In genomic region chr6:87155272-87155919, GRCh38 we compare ENCODE assay signal across 1 cellular context.
A peak's percentile ranks its signal among the peaks of the same experiment; 100 is the strongest.
TF ChIP-seq lines count a peak whose summit lies in the region.

Gene ZNF292, plus strand, starts transcription at chr6:87155565. Its CDS starts 27 bp downstream, at chr6:87155592.

TF ChIP-seq in HEK293, 187 proteins besides CTCF, POLR2A, EP300 and RAD21 (continued from another document):
- no peak for TF ChIP-seq ZNF280C (tag by site-specific recombination; IDR thresholded peaks at IDR 0.05)
- TF ChIP-seq ZBTB49 (tag by site-specific recombination; IDR thresholded peaks at IDR 0.05; ENCODE audit: low read depth) = no peak
- no peak; the same call in 1 of the 2 replicates for TF ChIP-seq ZNF768 (tag by site-specific recombination; IDR thresholded peaks at IDR 0.05)
- TF ChIP-seq PRDM1 (tag by site-specific recombination; IDR thresholded peaks at IDR 0.05) = peak; percentile 99
- TF ChIP-seq MYNN (tag by site-specific recombination; IDR thresholded peaks at IDR 0.05; ENCODE audit: borderline replicate concordance) = no peak; the same call in 1 of the 2 replicates
- no peak for TF ChIP-seq ZFP3 (tag by site-specific recombination; IDR thresholded peaks at IDR 0.05; ENCODE audit: low read depth)
- TF ChIP-seq RBAK (tag by site-specific recombination; IDR thresholded peaks at IDR 0.05) = no peak
- TF ChIP-seq ZNF146 (tag by site-specific recombination; IDR thresholded peaks at IDR 0.05) = peak; percentile 73
- TF ChIP-seq GLIS2 (tag by site-specific recombination; IDR thresholded peaks at IDR 0.05) = peak; percentile 92
- TF ChIP-seq ZNF16 (tag by site-specific recombination; IDR thresholded peaks at IDR 0.05; ENCODE audit: low read depth) = no peak
- peak; percentile 27 for TF ChIP-seq ZSCAN30 (tag by site-specific recombination; IDR thresholded peaks at IDR 0.05)
- no peak; the same call in 1 of the 2 replicates for TF ChIP-seq ZNF138 (tag by site-specific recombination; IDR thresholded peaks at IDR 0.05; ENCODE audit: borderline replicate concordance)
- TF ChIP-seq SCRT2 (tag by site-specific recombination; IDR thresholded peaks at IDR 0.05) = peak; percentile 40; the same call in 1 of the 2 replicates
- TF ChIP-seq ZNF311 (tag by site-specific recombination; IDR thresholded peaks at IDR 0.05; ENCODE audit: borderline replicate concordance) = no peak
- peak; percentile 98 for TF ChIP-seq KLF17 (tag by site-specific recombination; IDR thresholded peaks at IDR 0.05)
- no peak for TF ChIP-seq ZNF433 (tag by site-specific recombination; IDR thresholded peaks at IDR 0.05; ENCODE audit: low read depth)
- TF ChIP-seq SETDB1 (IDR thresholded peaks at IDR 0.05; ENCODE audit: insufficient read length, low read length) = peak; percentile 70
- TF ChIP-seq SP2 (tag by site-specific recombination; IDR thresholded peaks at IDR 0.05) = peak; percentile 96
- TF ChIP-seq, protein P1, sequence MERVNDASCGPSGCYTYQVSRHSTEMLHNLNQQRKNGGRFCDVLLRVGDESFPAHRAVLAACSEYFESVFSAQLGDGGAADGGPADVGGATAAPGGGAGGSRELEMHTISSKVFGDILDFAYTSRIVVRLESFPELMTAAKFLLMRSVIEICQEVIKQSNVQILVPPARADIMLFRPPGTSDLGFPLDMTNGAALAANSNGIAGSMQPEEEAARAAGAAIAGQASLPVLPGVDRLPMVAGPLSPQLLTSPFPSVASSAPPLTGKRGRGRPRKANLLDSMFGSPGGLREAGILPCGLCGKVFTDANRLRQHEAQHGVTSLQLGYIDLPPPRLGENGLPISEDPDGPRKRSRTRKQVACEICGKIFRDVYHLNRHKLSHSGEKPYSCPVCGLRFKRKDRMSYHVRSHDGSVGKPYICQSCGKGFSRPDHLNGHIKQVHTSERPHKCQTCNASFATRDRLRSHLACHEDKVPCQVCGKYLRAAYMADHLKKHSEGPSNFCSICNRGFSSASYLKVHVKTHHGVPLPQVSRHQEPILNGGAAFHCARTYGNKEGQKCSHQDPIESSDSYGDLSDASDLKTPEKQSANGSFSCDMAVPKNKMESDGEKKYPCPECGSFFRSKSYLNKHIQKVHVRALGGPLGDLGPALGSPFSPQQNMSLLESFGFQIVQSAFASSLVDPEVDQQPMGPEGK (tag by site-specific recombination; IDR thresholded peaks at IDR 0.05) = peak; percentile 98
- peak; percentile 84; the same call in 1 of the 2 replicates for TF ChIP-seq TRIM28 (IDR thresholded peaks at IDR 0.05; ENCODE audit: borderline replicate concordance, low read length)
- TF ChIP-seq HOXD13 (CRISPR knock-in tag; IDR thresholded peaks at IDR 0.05; ENCODE audit: borderline replicate concordance) = no peak
- no peak for TF ChIP-seq ZNF211 (tag by site-specific recombination; IDR thresholded peaks at IDR 0.05; ENCODE audit: low read depth)
- TF ChIP-seq ZNF48 (tag by site-specific recombination; IDR thresholded peaks at IDR 0.05) = no peak
- TF ChIP-seq ZNF654 (tag by site-specific recombination; IDR thresholded peaks at IDR 0.05; ENCODE audit: low read depth) = no peak
- TF ChIP-seq, protein P2, sequence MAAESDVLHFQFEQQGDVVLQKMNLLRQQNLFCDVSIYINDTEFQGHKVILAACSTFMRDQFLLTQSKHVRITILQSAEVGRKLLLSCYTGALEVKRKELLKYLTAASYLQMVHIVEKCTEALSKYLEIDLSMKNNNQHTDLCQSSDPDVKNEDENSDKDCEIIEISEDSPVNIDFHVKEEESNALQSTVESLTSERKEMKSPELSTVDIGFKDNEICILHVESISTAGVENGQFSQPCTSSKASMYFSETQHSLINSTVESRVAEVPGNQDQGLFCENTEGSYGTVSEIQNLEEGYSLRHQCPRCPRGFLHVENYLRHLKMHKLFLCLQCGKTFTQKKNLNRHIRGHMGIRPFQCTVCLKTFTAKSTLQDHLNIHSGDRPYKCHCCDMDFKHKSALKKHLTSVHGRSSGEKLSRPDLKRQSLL (tag by site-specific recombination; IDR thresholded peaks at IDR 0.05) = peak; percentile 82
- TF ChIP-seq ZBTB17 (tag by site-specific recombination; IDR thresholded peaks at IDR 0.05) = peak; percentile 92
- peak; percentile 77 for TF ChIP-seq KLF10 (tag by site-specific recombination; IDR thresholded peaks at IDR 0.05)
- no peak for TF ChIP-seq ZNF544 (tag by site-specific recombination; IDR thresholded peaks at IDR 0.05)
- TF ChIP-seq ZNF202 (tag by site-specific recombination; IDR thresholded peaks at IDR 0.05; ENCODE audit: borderline replicate concordance) = no peak
- peak; percentile 62 for TF ChIP-seq ZNF561 (tag by site-specific recombination; IDR thresholded peaks at IDR 0.05; ENCODE audit: borderline replicate concordance)
- no peak for TF ChIP-seq ZNF830 (tag by site-specific recombination; IDR thresholded peaks at IDR 0.05; ENCODE audit: low read depth)
- TF ChIP-seq, protein P3, sequence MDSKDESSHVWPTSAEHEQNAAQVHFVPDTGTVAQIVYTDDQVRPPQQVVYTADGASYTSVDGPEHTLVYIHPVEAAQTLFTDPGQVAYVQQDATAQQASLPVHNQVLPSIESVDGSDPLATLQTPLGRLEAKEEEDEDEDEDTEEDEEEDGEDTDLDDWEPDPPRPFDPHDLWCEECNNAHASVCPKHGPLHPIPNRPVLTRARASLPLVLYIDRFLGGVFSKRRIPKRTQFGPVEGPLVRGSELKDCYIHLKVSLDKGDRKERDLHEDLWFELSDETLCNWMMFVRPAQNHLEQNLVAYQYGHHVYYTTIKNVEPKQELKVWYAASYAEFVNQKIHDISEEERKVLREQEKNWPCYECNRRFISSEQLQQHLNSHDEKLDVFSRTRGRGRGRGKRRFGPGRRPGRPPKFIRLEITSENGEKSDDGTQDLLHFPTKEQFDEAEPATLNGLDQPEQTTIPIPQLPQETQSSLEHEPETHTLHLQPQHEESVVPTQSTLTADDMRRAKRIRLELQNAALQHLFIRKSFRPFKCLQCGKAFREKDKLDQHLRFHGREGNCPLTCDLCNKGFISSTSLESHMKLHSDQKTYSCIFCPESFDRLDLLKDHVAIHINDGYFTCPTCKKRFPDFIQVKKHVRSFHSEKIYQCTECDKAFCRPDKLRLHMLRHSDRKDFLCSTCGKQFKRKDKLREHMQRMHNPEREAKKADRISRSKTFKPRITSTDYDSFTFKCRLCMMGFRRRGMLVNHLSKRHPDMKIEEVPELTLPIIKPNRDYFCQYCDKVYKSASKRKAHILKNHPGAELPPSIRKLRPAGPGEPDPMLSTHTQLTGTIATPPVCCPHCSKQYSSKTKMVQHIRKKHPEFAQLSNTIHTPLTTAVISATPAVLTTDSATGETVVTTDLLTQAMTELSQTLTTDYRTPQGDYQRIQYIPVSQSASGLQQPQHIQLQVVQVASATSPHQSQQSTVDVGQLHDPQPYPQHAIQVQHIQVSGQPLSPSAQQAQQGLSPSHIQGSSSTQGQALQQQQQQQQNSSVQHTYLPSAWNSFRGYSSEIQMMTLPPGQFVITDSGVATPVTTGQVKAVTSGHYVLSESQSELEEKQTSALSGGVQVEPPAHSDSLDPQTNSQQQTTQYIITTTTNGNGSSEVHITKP (tag by site-specific recombination; IDR thresholded peaks at IDR 0.05) = peak; percentile 85
- peak; percentile 92 for TF ChIP-seq ZBTB8A (tag by site-specific recombination; IDR thresholded peaks at IDR 0.05)
- no peak for TF ChIP-seq ZNF658 (tag by site-specific recombination; IDR thresholded peaks at IDR 0.05)
- peak; percentile 99 for TF ChIP-seq ZNF501 (tag by site-specific recombination; IDR thresholded peaks at IDR 0.05)
- peak; percentile 36 for TF ChIP-seq ZSCAN5A (tag by site-specific recombination; IDR thresholded peaks at IDR 0.05)
- TF ChIP-seq ZNF214 (tag by site-specific recombination; IDR thresholded peaks at IDR 0.05; ENCODE audit: borderline replicate concordance) = no peak
- peak; percentile 71; the same call in 1 of the 2 replicates for TF ChIP-seq BCL11A (tag by site-specific recombination; IDR thresholded peaks at IDR 0.05; ENCODE audit: low read depth)
- TF ChIP-seq ZEB2 (tag by site-specific recombination; IDR thresholded peaks at IDR 0.05) = peak; percentile 97
- TF ChIP-seq ZNF223 (tag by site-specific recombination; IDR thresholded peaks at IDR 0.05) = peak; percentile 88
- peak; percentile 98 for TF ChIP-seq ZXDB (tag by site-specific recombination; IDR thresholded peaks at IDR 0.05)
